22 cellular contexts compared by ENCODE assay signal in the genomic region with DNA sequence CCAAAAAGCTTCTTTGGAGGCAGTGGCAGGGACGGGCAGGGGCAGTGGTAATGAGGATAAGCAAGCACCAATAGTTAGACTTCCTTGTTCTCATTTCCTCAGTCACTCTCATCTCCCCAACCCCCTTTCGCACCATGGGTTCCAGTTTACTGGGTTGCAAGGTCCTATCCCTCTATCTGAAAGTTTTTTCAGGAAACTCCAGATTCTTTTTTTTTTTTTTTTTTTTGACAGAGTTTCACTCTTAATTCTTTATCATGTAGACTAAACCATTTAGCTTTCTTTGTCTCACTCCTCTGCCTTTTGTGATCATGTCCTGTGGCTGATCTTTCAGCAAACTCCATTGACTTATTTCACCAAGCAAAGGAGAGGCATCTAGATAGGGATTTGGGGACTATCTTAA.
"Had no signal": no experiment of that assay in that cellular context is flagged by ENCODE, and none has a peak within 500 bp of the region (broad histone marks: within the 10 kb centered on the region; RNA-seq: fewer than 3 reads in every experiment).

No MANE protein-coding gene starts in this region.

- ATAC-seq: activated T-cell treated with anti-CD3 and anti-CD28 coated beads, Interleukin-2, amount 50 U/mL, for 4 hours; activated T-helper 17 cell treated with anti-CD3 and anti-CD28 coated beads, Interleukin-2, amount 50 U/mL, for 72 hours; T-cell had no signal

- DNase-seq: activated CD4-positive, alpha-beta memory T cell treated with anti-CD3 and anti-CD28 coated beads for 36 hours; activated CD4-positive, alpha-beta T cell treated with anti-CD3 and anti-CD28 coated beads, Interleukin-2, amount 10 ng/mL, durations not matched to agents 7 days and 5 days; activated CD4-positive, CD25-positive, alpha-beta regulatory T cell; activated CD8-positive, alpha-beta memory T cell treated with anti-CD3 and anti-CD28 coated beads for 24 hours; activated gamma-delta T cell treated with Interleukin-2 at 50 U/mL for 16 hours; activated naive CD4-positive, alpha-beta T cell treated with anti-CD3 and anti-CD28 coated beads, Interleukin-2, amount 10 ng/mL, durations not matched to agents 7 days and 5 days; activated naive CD8-positive, alpha-beta T cell treated with anti-CD3 and anti-CD28 coated beads for 36 hours; activated T-cell treated with anti-CD3 and anti-CD28 coated beads, Interleukin-2, amount 50 U/mL, for 4 hours; anterior cingulate cortex; cerebellar nuclear complex; Karpas-422; NCI-H1048; NCI-H146; NCI-H187 treated with DMSO at 0.1 percent for 48 hours; NCI-H2081 treated with DMSO at 0.1 percent for 48 hours; NCI-H446; NCI-H524; SIG-M5; T-cell; T-helper 2 cell; T1000 had no signal

- H3K4me1 Mint-ChIP-seq: activated CD4-positive, alpha-beta T cell treated with anti-CD3 and anti-CD28 coated beads, Interleukin-2, amount 10 ng/mL, durations not matched to agents 7 days and 5 days; activated naive CD4-positive, alpha-beta T cell treated with anti-CD3 and anti-CD28 coated beads, Interleukin-2, amount 10 ng/mL, durations not matched to agents 7 days and 5 days; activated naive CD8-positive, alpha-beta T cell treated with anti-CD3 and anti-CD28 coated beads for 36 hours; activated T-helper 17 cell treated with anti-CD3 and anti-CD28 coated beads, Interleukin-2, amount 50 U/mL, for 72 hours; T-cell had no signal

- H3K27ac Mint-ChIP-seq: activated CD4-positive, alpha-beta memory T cell treated with anti-CD3 and anti-CD28 coated beads for 36 hours; activated CD4-positive, alpha-beta T cell treated with anti-CD3 and anti-CD28 coated beads, Interleukin-2, amount 10 ng/mL, durations not matched to agents 7 days and 5 days; activated naive CD4-positive, alpha-beta T cell treated with anti-CD3 and anti-CD28 coated beads, Interleukin-2, amount 10 ng/mL, durations not matched to agents 7 days and 5 days; activated naive CD8-positive, alpha-beta T cell treated with anti-CD3 and anti-CD28 coated beads for 36 hours; activated T-helper 17 cell treated with anti-CD3 and anti-CD28 coated beads, Interleukin-2, amount 50 U/mL, for 72 hours; T-cell had no signal

- H3K27me3 Mint-ChIP-seq: activated CD4-positive, alpha-beta memory T cell treated with anti-CD3 and anti-CD28 coated beads for 36 hours; activated CD4-positive, alpha-beta T cell treated with anti-CD3 and anti-CD28 coated beads, Interleukin-2, amount 10 ng/mL, durations not matched to agents 7 days and 5 days; activated naive CD4-positive, alpha-beta T cell treated with anti-CD3 and anti-CD28 coated beads, Interleukin-2, amount 10 ng/mL, durations not matched to agents 7 days and 5 days; activated naive CD8-positive, alpha-beta T cell treated with anti-CD3 and anti-CD28 coated beads for 36 hours; activated T-helper 17 cell treated with anti-CD3 and anti-CD28 coated beads, Interleukin-2, amount 50 U/mL, for 72 hours; T-cell had no signal

- H3K4me3 Mint-ChIP-seq: activated CD4-positive, alpha-beta memory T cell treated with anti-CD3 and anti-CD28 coated beads for 36 hours; activated CD4-positive, alpha-beta T cell treated with anti-CD3 and anti-CD28 coated beads, Interleukin-2, amount 10 ng/mL, durations not matched to agents 7 days and 5 days; activated naive CD4-positive, alpha-beta T cell treated with anti-CD3 and anti-CD28 coated beads, Interleukin-2, amount 10 ng/mL, durations not matched to agents 7 days and 5 days; activated naive CD8-positive, alpha-beta T cell treated with anti-CD3 and anti-CD28 coated beads for 36 hours; activated T-cell treated with anti-CD3 and anti-CD28 coated beads, Interleukin-2, amount 50 U/mL, for 4 hours; activated T-helper 17 cell treated with anti-CD3 and anti-CD28 coated beads, Interleukin-2, amount 50 U/mL, for 72 hours; T-cell had no signal
